ENCODE assay signal across 11 cellular contexts in genomic region chr2:100786297-100786658, GRCh38. TPM values are rescaled to one million over a fixed set of nuclear protein-coding genes. Genes with fewer than 3 reads are reported as not detected.
DNase-seq lines count a peak whose midpoint lies in the region; ATAC-seq, FAIRE-seq and TF ChIP-seq lines count a peak whose summit lies in the region.
"Had no signal": no experiment of that assay in that cellular context is flagged by ENCODE, and none has a peak within 500 bp of the region (broad histone marks: within the 10 kb centered on the region; RNA-seq: fewer than 3 reads in every experiment).

No MANE protein-coding gene starts in this region.

- H3K4me3 ChIP-seq in GM23248 (no peak overlapping the region), sigmoid colon (no peak overlapping the region)
- H3K4me3 ChIP-seq: skin epidermis had no signal

- peaks cover 16% of the 10 kb centered on the region for H3K4me1 ChIP-seq in GM23248 (ENCODE audit: insufficient read depth)
- H3K4me1 ChIP-seq in sigmoid colon = peaks cover 0 to 17% (median 11%) of the 10 kb centered on the region in 4 donors

- ATAC-seq in SK-N-SH treated with all-trans-retinoic acid at 6 μM for 48 hours (peak; percentile 93), HG02870 (IDR thresholded peaks at IDR 0.05; ENCODE audit: unreplicated experiment) (no peak), HG03469 (IDR thresholded peaks at IDR 0.05; ENCODE audit: unreplicated experiment) (no peak)

- H3K36me3 ChIP-seq in GM23248 (ENCODE audit: low read depth) = no peaks in the 10 kb centered on the region
- no peaks in the 10 kb centered on the region for H3K36me3 ChIP-seq in sigmoid colon

- WGBS in GM23248 (ENCODE audit: low coverage in 1 of 2, low lambda C conversion rate in 2 of 2, missing lambda C conversion rate in 2 of 2), 2 experiments = 37 to 40% methylated on average over 7 of the region's 7 CpGs
- WGBS in sigmoid colon, 2 donors = 23 to 69% methylated on average over 7 of the region's 7 CpGs

- in situ Hi-C loops in GM23248 (cut with MboI) = no loop called here

- no peak overlapping the region for H3K9ac ChIP-seq in GM23248

- TF ChIP-seq POLR2A in sigmoid colon (IDR thresholded peaks at IDR 0.05) (no peak), GM12891 (IDR thresholded peaks at IDR 0.05; ENCODE audit: low read depth, low read length) (no peak)

- FAIRE-seq in GM12891 (lab: Jason Lieb, UNC) = no peak

- H3K9me2 ChIP-seq in GM23248 (ENCODE audit: insufficient read depth) = no peaks in the 10 kb centered on the region

- H3F3A ChIP-seq in GM23248 (ENCODE audit: insufficient read depth) = peaks cover 15% of the 10 kb centered on the region; the same call in 1 of the 2 replicates

- H3K4me2 ChIP-seq in GM23248 (ENCODE audit: unreplicated experiment) = peak overlapping the region; percentile 68

- no peak overlapping the region for H2AFZ ChIP-seq in GM23248

- intact Hi-C loops in sigmoid colon (cut with DNase I) = no loop called here

- TF ChIP-seq EP300 in sigmoid colon (IDR thresholded peaks at IDR 0.05) = peak in 1 of 4 donors; percentile 18

- H3K79me2 ChIP-seq in GM23248 (ENCODE audit: insufficient read depth) = no peaks in the 10 kb centered on the region

- no peaks in the 10 kb centered on the region for H4K20me1 ChIP-seq in GM23248 (ENCODE audit: insufficient read depth)

- H3K27me3 ChIP-seq in GM23248 (replicated peaks; ENCODE audit: insufficient read depth) (no peaks in the 10 kb centered on the region), sigmoid colon (no peaks in the 10 kb centered on the region)

- H3K9me3 ChIP-seq in GM23248 (ENCODE audit: low read depth) = no peaks in the 10 kb centered on the region
- no peaks in the 10 kb centered on the region for H3K9me3 ChIP-seq in sigmoid colon

- peak overlapping the region; percentile 33 for H3K27ac ChIP-seq in GM23248
- peak overlapping the region in 3 of 4 donors; percentile 56 to 69 (median 59) for H3K27ac ChIP-seq in sigmoid colon

- TF ChIP-seq CTCF in sigmoid colon (IDR thresholded peaks at IDR 0.05) = no peak

- DNase-seq in GM23248 (peak; percentile 89), fibroblast of the conjunctiva (ENCODE audit: low read depth) (peak; percentile 36), sigmoid colon (no peak), GM12891 (ENCODE audit: insufficient read length, low spot score) (no peak), KG1 (lab: John Stamatoyannopoulos, UW) (no peak)
- DNase-seq: activated CD4-positive, alpha-beta T cell treated with anti-CD3 and anti-CD28 coated beads, Interleukin-2, amount 50 U/mL, for 48 hours; NCI-H2171 had no signal

TF ChIP-seq in SK-N-SH treated with all-trans-retinoic acid at 6 μM for 48 hours, 23 proteins besides CTCF, POLR2A, EP300 and RAD21:
- no peak for TF ChIP-seq ARNTL (CRISPR knock-in tag; IDR thresholded peaks at IDR 0.05; ENCODE audit: borderline replicate concordance, low read depth)
- TF ChIP-seq TOX (CRISPR knock-in tag; IDR thresholded peaks at IDR 0.05; ENCODE audit: borderline replicate concordance) = no peak
- TF ChIP-seq PPARA (CRISPR knock-in tag; IDR thresholded peaks at IDR 0.05; ENCODE audit: borderline replicate concordance) = no peak
- no peak for TF ChIP-seq ESRRG (CRISPR knock-in tag; IDR thresholded peaks at IDR 0.05)
- no peak for TF ChIP-seq OSR1 (CRISPR knock-in tag; IDR thresholded peaks at IDR 0.05)
- 0 out of 2 replicates have a peak, but pooled peaks have one; percentile 26 for TF ChIP-seq CSDC2 (CRISPR knock-in tag; IDR thresholded peaks at IDR 0.05)
- no peak for TF ChIP-seq POU6F1 (CRISPR knock-in tag; IDR thresholded peaks at IDR 0.05; ENCODE audit: borderline replicate concordance, low read depth)
- no peak for TF ChIP-seq ZNF565 (CRISPR knock-in tag; conservative IDR thresholded peaks at IDR 0.05; ENCODE audit: low read depth)
- peak; percentile 89 for TF ChIP-seq ZNF70 (CRISPR knock-in tag; IDR thresholded peaks at IDR 0.05)
- TF ChIP-seq RARB (CRISPR knock-in tag; IDR thresholded peaks at IDR 0.05) = no peak
- TF ChIP-seq GLIS3 (CRISPR knock-in tag; IDR thresholded peaks at IDR 0.05) = no peak

TF ChIP-seq in GM12891, 5 proteins besides CTCF, POLR2A, EP300 and RAD21:
- TF ChIP-seq POU2F2 (IDR thresholded peaks at IDR 0.05; ENCODE audit: low read depth, low read length) (no peak), SPI1 (IDR thresholded peaks at IDR 0.05; ENCODE audit: low read depth, low read length) (no peak), POLR2AphosphoS5 (IDR thresholded peaks at IDR 0.05; ENCODE audit: low read depth, low read length) (no peak), TAF1 (IDR thresholded peaks at IDR 0.05; ENCODE audit: low read depth, low read length) (no peak), PAX5 (IDR thresholded peaks at IDR 0.05; ENCODE audit: insufficient read depth, low read length, severe bottlenecking) (no peak)
TF ChIP-seq in GM12891: peak in this region for 0.

RNA-seq across cellular contexts. Expression of gene NPAS2, which starts 33.7 kb away (rescaled TPM):
- total RNA-seq in GM23248 (2014; rRNA removed; shearing (Covaris generic)) = 10.8 and 13.7 TPM in 2 replicates
- polyA plus RNA-seq in GM23248 (2016; fragmentation: Nextera tagmentation; extraction: Ambion mirVana) = 3.8 and 4.5 TPM in 2 replicates
- 10 to 100 TPM; 14.2 to 23.8 (median 20.3) TPM for total RNA-seq in sigmoid colon
- polyA plus RNA-seq in sigmoid colon = 10 to 100 TPM; 23.2 to 53.9 (median 40.2) TPM
- not detected for polyA plus RNA-seq in GM12891 (2012; ENCODE audit: low read depth, missing spikeins)

Comparison
In these comparisons a context has a peak if more than half of its experiments do, and no peak if none do; other contexts are left out.
1. DNase-seq: peak in GM23248 (single experiment) and fibroblast of the conjunctiva (single experiment); none in sigmoid colon (single experiment), GM12891 (single experiment) and KG1 (single experiment).